In genomic region chr1:165598676-165599059, GRCh38 we compare ENCODE assay signal across 8 cellular contexts. TPM values are rescaled to one million over a fixed set of nuclear protein-coding genes. Genes with fewer than 3 reads are reported as not detected.
DNase-seq lines count a peak whose midpoint lies in the region; ATAC-seq and TF ChIP-seq lines count a peak whose summit lies in the region.

No MANE protein-coding gene starts in this region.

- H3K4me1 ChIP-seq in Panc1 (ENCODE audit: control insufficient read depth, insufficient read depth, low read length) (0 out of 2 replicates have a peak, but pooled peaks cover 2% of the 10 kb centered on the region), fibroblast of lung (ENCODE audit: control insufficient read depth, extremely low read depth, insufficient read depth, low read length) (peaks cover 8% of the 10 kb centered on the region)

- ATAC-seq in Panc1: no peak

- in situ Hi-C loops in Panc1 (cut with HindIII; ENCODE audit: low pct_unique_long_range_greater_than_20kb, low sequenced_read_pairs): no loop called here

- no peaks in the 10 kb centered on the region for H3K79me2 ChIP-seq in fibroblast of lung (ENCODE audit: control insufficient read depth, insufficient read depth, low read length)

- no TSS peak for BruUV-seq in Panc1 (replicated peaks; lab: Mats Ljungman, UMichigan)

- H3K9me3 ChIP-seq in Panc1 (ENCODE audit: control insufficient read depth, insufficient read depth, low read depth, low read length) (no peaks in the 10 kb centered on the region), fibroblast of lung (ENCODE audit: control insufficient read depth, insufficient read depth, low read depth, low read length) (no peaks in the 10 kb centered on the region)

- peak overlapping the region; percentile 61 for H3K27ac ChIP-seq in Panc1 (ENCODE audit: low read length)
- H3K27ac ChIP-seq in fibroblast of lung (ENCODE audit: insufficient read depth, low read length): peak overlapping the region; percentile 85

- DNase-seq in DMS153 (lab: John Stamatoyannopoulos, UW) (peak; percentile 15), DMS153 treated with DMSO at 0.1 percent for 48 hours (lab: John Stamatoyannopoulos, UW; ENCODE audit: unreplicated experiment) (no peak), Panc1 (ENCODE audit: low read depth, low spot score) (no peak), fibroblast of lung (ENCODE audit: low read depth in 2 of 2) (peak in 1 of 2 donors; percentile 3), renal cortical epithelial cell (ENCODE audit: low read depth) (peak; percentile 34), SIG-M5 treated with dmso at 0.1 percent for 504 hours (lab: John Stamatoyannopoulos, UW; ENCODE audit: unreplicated experiment) (no peak), H4 (ENCODE audit: low spot score) (no peak), KG1 (lab: John Stamatoyannopoulos, UW) (no peak)

- no peaks in the 10 kb centered on the region for H3K36me3 ChIP-seq in Panc1 (ENCODE audit: control insufficient read depth, insufficient read depth, low read length)
- H3K36me3 ChIP-seq in fibroblast of lung (ENCODE audit: control insufficient read depth, insufficient read depth, low read length): no peaks in the 10 kb centered on the region

- H3K27me3 ChIP-seq in Panc1 (ENCODE audit: control insufficient read depth, insufficient read depth, low read length) (peaks cover 7% of the 10 kb centered on the region; the same call in 1 of the 2 replicates), fibroblast of lung (ENCODE audit: control insufficient read depth, insufficient read depth, low read length) (peaks cover 10% of the 10 kb centered on the region)

- CTCF ChIA-PET in Panc1 (lab: Charles Lee): interaction anchor here (0.6 kb wide), 1 partner anchor 144 kb away, joined by 6 read pairs; no protein-coding TSS in a partner anchor

- peak overlapping the region; percentile 58 for H2AFZ ChIP-seq in fibroblast of lung (ENCODE audit: low read length)

- H3K4me3 ChIP-seq in Panc1 (ENCODE audit: low read depth in 2 of 2, low read length in 2 of 2) (peak overlapping the region; percentile 53 to 70), fibroblast of lung (replicated peaks in 1 of 4; ENCODE audit: control extremely low read depth in 1 of 4, insufficient read depth in 1 of 4, low read depth in 3 of 4, low read length in 4 of 4) (peak overlapping the region; percentile 27 to 75 (median 53))

- POLR2A ChIA-PET in Panc1 (lab: Charles Lee): no interaction called here

- peak overlapping the region; percentile 65 for H3K9ac ChIP-seq in fibroblast of lung (ENCODE audit: insufficient read depth, low read length)

- peak overlapping the region; percentile 92 for H3K4me2 ChIP-seq in fibroblast of lung (ENCODE audit: extremely low read depth, insufficient read depth, low read length)

- H4K20me1 ChIP-seq in fibroblast of lung (ENCODE audit: control insufficient read depth, extremely low read depth, insufficient read depth, low read length): no peaks in the 10 kb centered on the region

- no peak for TF ChIP-seq CTCF in Panc1 (IDR thresholded peaks at IDR 0.05)
- no peak for TF ChIP-seq CTCF in fibroblast of lung (conservative IDR thresholded peaks at IDR 0.05 in 1 of 2, IDR thresholded peaks at IDR 0.05 in 1 of 2; ENCODE audit: low read depth in 1 of 2, low read length in 2 of 2)

- intact Hi-C loops in Panc1 (cut with micrococcal nuclease; ENCODE audit: unreplicated experiment): no loop called here

RNA-seq across cellular contexts. Expression of gene MGST3, which starts 32.4 kb away (rescaled TPM):
- 103 TPM for total RNA-seq in Panc1 (2021; ENCODE audit: unreplicated experiment)
- polyA plus RNA-seq in Panc1 (2012; ENCODE audit: insufficient read length): 128 TPM
- 234 and 346 TPM in 2 replicates for total RNA-seq in fibroblast of lung
- 297 and 355 TPM in 2 replicates for polyA plus RNA-seq in fibroblast of lung
- 299 and 352 TPM in 2 replicates for polyA plus RNA-seq in fibroblast of lung (2012)
- 142 and 198 TPM in 2 replicates for polyA minus RNA-seq in fibroblast of lung (ENCODE audit: low replicate concordance)
- 116 and 173 TPM in 2 replicates for total RNA-seq in renal cortical epithelial cell
- 128 and 140 TPM in 2 replicates for total RNA-seq in H4 (2014; rRNA removed; shearing (Covaris generic))

RNA-seq across cellular contexts. Expression of gene LRRC52, which starts 54.9 kb away (rescaled TPM):
- total RNA-seq in Panc1 (2021; ENCODE audit: unreplicated experiment): not detected
- polyA plus RNA-seq in Panc1 (2012; ENCODE audit: insufficient read length): not detected
- not detected in 2 replicates for total RNA-seq in fibroblast of lung
- not detected in 2 replicates for polyA plus RNA-seq in fibroblast of lung
- not detected in 2 replicates for polyA plus RNA-seq in fibroblast of lung (2012)
- not detected in 2 replicates for polyA minus RNA-seq in fibroblast of lung (ENCODE audit: low replicate concordance)
- not detected in 2 replicates for total RNA-seq in renal cortical epithelial cell
- total RNA-seq in H4 (2014; rRNA removed; shearing (Covaris generic)): not detected in 2 replicates

Comparison
In these comparisons a context has a peak if more than half of its experiments do, and no peak if none do; other contexts are left out.
1. DNase-seq: peak in DMS153 (single experiment) and renal cortical epithelial cell (single experiment); none in DMS153 treated with DMSO at 0.1 percent for 48 hours (single experiment), Panc1 (single experiment), SIG-M5 treated with dmso at 0.1 percent for 504 hours (single experiment), H4 (single experiment) and KG1 (single experiment).